8 cellular contexts compared by ENCODE assay signal in the genomic region with DNA sequence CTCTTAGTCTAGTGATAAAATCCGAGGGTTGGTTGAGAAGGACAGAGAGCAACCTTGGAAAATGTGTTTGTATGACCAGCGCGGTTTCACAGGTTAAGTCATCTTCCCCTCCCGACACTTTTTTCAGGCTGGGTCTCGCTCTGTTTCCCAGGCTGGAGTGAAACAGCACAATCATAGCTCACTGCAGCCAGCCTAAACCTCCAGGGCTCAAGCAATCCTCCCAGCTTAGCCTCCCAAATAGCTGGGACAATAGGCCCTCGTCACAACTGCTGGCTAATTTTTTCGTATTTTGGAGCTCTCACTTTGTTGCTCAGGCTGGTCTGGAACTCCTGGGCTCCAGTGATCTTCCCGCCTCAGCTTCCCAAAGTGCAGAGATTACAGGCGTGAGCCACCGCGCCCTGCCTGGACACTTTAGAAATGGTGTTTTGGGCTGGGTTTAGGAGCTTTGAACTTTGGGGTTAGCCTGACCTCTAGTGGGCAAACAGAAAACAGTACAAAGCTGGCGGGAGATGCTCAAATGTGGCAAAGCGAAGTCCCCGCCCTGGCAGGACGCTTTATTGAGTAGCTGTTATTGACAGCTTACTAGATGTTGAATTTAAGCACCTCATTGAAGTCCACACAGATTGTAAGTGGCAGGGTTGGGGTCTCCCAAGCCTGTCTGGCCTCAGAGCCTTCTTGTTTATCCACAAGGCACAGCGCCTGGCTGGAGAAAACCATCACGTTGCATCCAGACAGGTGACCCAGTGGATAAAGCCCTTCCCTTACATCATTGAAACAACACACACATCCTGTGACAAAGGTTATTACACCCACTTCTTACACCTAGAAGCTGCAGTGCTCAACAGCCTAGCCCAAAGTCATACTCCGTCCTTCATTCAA. TPM values are rescaled to one million over a fixed set of nuclear protein-coding genes. Genes with fewer than 3 reads are reported as not detected.
DNase-seq lines count a peak whose midpoint lies in the region; ATAC-seq and TF ChIP-seq lines count a peak whose summit lies in the region.

No MANE protein-coding gene starts in this region.

- H3K4me1 Mint-ChIP-seq in naive thymus-derived CD8-positive, alpha-beta T cell, result peaks cover 0 to 1% (median 0%) of the 10 kb centered on the region in 4 donors

- POLR2A ChIA-PET in naive thymus-derived CD8-positive, alpha-beta T cell (lab: Charles Lee), result interaction anchor here (0.6 kb wide), 1 partner anchor 626 kb away, joined by 3 read pairs; no protein-coding TSS in a partner anchor

- peak; percentile 69 for ATAC-seq in HG02973 (IDR thresholded peaks at IDR 0.05; ENCODE audit: unreplicated experiment)
- peak; percentile 82 to 92 for ATAC-seq in naive thymus-derived CD8-positive, alpha-beta T cell
- ATAC-seq in stimulated activated naive CD8-positive, alpha-beta T cell treated with anti-CD3 and anti-CD28 coated beads, Interleukin-15, Interleukin-2, amounts not matched to agents 100 U/mL and 50 U/mL, for 24 hours, result peak; percentile 61
- ATAC-seq in HG02884 (IDR thresholded peaks at IDR 0.05; ENCODE audit: unreplicated experiment), result no peak

- peak; percentile 67 for DNase-seq in EL
- peak; percentile 54 for DNase-seq in NOMO-1 treated with DMSO at 0.1 percent for 48 hours (lab: John Stamatoyannopoulos, UW; ENCODE audit: unreplicated experiment)
- peak; percentile 4 for DNase-seq in activated CD8-positive, alpha-beta memory T cell treated with anti-CD3 and anti-CD28 coated beads, Interleukin-2, amount 50 U/mL, for 24 hours (ENCODE audit: extremely low read depth)
- DNase-seq in epithelial cell of proximal tubule (ENCODE audit: low read depth), result no peak
- DNase-seq in naive thymus-derived CD8-positive, alpha-beta T cell, result peak; percentile 15 to 74 (median 45)
- DNase-seq in stimulated activated naive CD8-positive, alpha-beta T cell treated with anti-CD3 and anti-CD28 coated beads, Interleukin-15, Interleukin-2, amounts not matched to agents 100 U/mL and 50 U/mL, for 24 hours, result peak; percentile 53

- H3K4me3 Mint-ChIP-seq in naive thymus-derived CD8-positive, alpha-beta T cell, result no peak overlapping the region

- TF ChIP-seq CTCF in epithelial cell of proximal tubule (conservative IDR thresholded peaks at IDR 0.05; ENCODE audit: low read depth, low read length), result peak; percentile 82

- H3K9me3 Mint-ChIP-seq in naive thymus-derived CD8-positive, alpha-beta T cell, result no peaks in the 10 kb centered on the region

- no peaks in the 10 kb centered on the region for H3K36me3 Mint-ChIP-seq in naive thymus-derived CD8-positive, alpha-beta T cell

- H3K4me3 ChIP-seq in epithelial cell of proximal tubule (ENCODE audit: low read depth, low read length), result no peak overlapping the region

- peaks cover 7 to 28% (median 11%) of the 10 kb centered on the region in 5 donors for H3K27me3 Mint-ChIP-seq in naive thymus-derived CD8-positive, alpha-beta T cell

- H3K27ac Mint-ChIP-seq in naive thymus-derived CD8-positive, alpha-beta T cell, result no peak overlapping the region

RNA-seq across cellular contexts. Expression of a gene that starts 34.7 kb away (rescaled TPM):
- 16.8 and 27.9 TPM in 2 replicates for total RNA-seq in epithelial cell of proximal tubule
- total RNA-seq in naive thymus-derived CD8-positive, alpha-beta T cell, result 100 to 1,000 TPM; 114 to 115 TPM
- polyA plus RNA-seq in naive thymus-derived CD8-positive, alpha-beta T cell, result 10 to 100 TPM; 15.7 to 20.5 (median 16.1) TPM
